Comparison of ENCODE assay signal across 8 cellular contexts in genomic region chr2:203814661-203815540, GRCh38. TPM values are rescaled to one million over a fixed set of nuclear protein-coding genes. Genes with fewer than 3 reads are reported as not detected.
DNase-seq lines count a peak whose midpoint lies in the region; ATAC-seq and TF ChIP-seq lines count a peak whose summit lies in the region.

No MANE protein-coding gene starts in this region.

- TF ChIP-seq EP300 in tibial nerve (IDR thresholded peaks at IDR 0.05): peak in 1 of 2 donors; percentile 23

- peak overlapping the region; percentile 54 to 84 (median 76) for H3K4me3 Mint-ChIP-seq in naive thymus-derived CD8-positive, alpha-beta T cell

- H3K36me3 Mint-ChIP-seq in naive thymus-derived CD8-positive, alpha-beta T cell: no peaks in the 10 kb centered on the region

- H3K9me3 ChIP-seq in tibial nerve: no peaks in the 10 kb centered on the region

- 32 to 33% methylated on average over 10 of the region's 10 CpGs for WGBS in tibial nerve, 2 donors

- POLR2A ChIA-PET in naive thymus-derived CD8-positive, alpha-beta T cell (lab: Charles Lee): interaction anchor here (0.8 to 2.8 kb wide), 7 partner anchors 15 to 105 kb away, joined by 3 to 14 read pairs (median 3); no protein-coding TSS in a partner anchor

- no peaks in the 10 kb centered on the region for H3K36me3 ChIP-seq in tibial nerve

- H3K27ac ChIP-seq in tibial nerve: peak overlapping the region in 1 of 4 donors; percentile 30

- no peaks in the 10 kb centered on the region for H3K27me3 ChIP-seq in tibial nerve

- peaks cover 9 to 47% (median 43%) of the 10 kb centered on the region in 4 donors for H3K4me1 Mint-ChIP-seq in naive thymus-derived CD8-positive, alpha-beta T cell

- H3K4me1 ChIP-seq in tibial nerve: peaks cover 0 to 30% (median 9%) of the 10 kb centered on the region in 4 donors

- H3K27ac Mint-ChIP-seq in naive thymus-derived CD8-positive, alpha-beta T cell: peak overlapping the region in 9 of 10 donors; percentile 12 to 92 (median 79)

- peak; percentile 79 for DNase-seq in DMS 273 (lab: John Stamatoyannopoulos, UW; ENCODE audit: unreplicated experiment)
- DNase-seq in HuH-7 (ENCODE audit: low spot score): peak; percentile 63
- DNase-seq in NOMO-1 (lab: John Stamatoyannopoulos, UW; ENCODE audit: unreplicated experiment in 2 of 2): peak; percentile 68 to 91
- DNase-seq in activated CD8-positive, alpha-beta memory T cell treated with anti-CD3 and anti-CD28 coated beads, Interleukin-2, amount 50 U/mL, for 4 hours: peak; percentile 38
- DNase-seq in erythroblast (lab: John Stamatoyannopoulos, UW): peak; percentile 34 to 50
- peak in 9 of 10 donors; percentile 15 to 77 (median 42) for DNase-seq in naive thymus-derived CD8-positive, alpha-beta T cell
- DNase-seq in tibial nerve (ENCODE audit: low spot score in 2 of 2): peak in 1 of 2 donors; percentile 25

- peaks cover 0 to 11% (median 0%) of the 10 kb centered on the region in 5 donors for H3K27me3 Mint-ChIP-seq in naive thymus-derived CD8-positive, alpha-beta T cell

- TF ChIP-seq CTCF in tibial nerve (IDR thresholded peaks at IDR 0.05): peak; percentile 50 to 87 (median 76)

- no peak overlapping the region for H3K4me3 ChIP-seq in tibial nerve

- peak; percentile 77 for ATAC-seq in GM21360 (IDR thresholded peaks at IDR 0.05; ENCODE audit: unreplicated experiment)
- ATAC-seq in naive thymus-derived CD8-positive, alpha-beta T cell: peak; percentile 90 to 91

- H3K9me3 Mint-ChIP-seq in naive thymus-derived CD8-positive, alpha-beta T cell: no peaks in the 10 kb centered on the region

- TF ChIP-seq POLR2A in erythroblast (IDR thresholded peaks at IDR 0.05; ENCODE audit: low read length) (no peak), tibial nerve (IDR thresholded peaks at IDR 0.05) (no peak)

RNA-seq across cellular contexts. Expression of gene CTLA4, which starts 52.7 kb away (rescaled TPM):
- 1 to 10 TPM; 1.5 to 1.8 TPM for total RNA-seq in naive thymus-derived CD8-positive, alpha-beta T cell
- polyA plus RNA-seq in naive thymus-derived CD8-positive, alpha-beta T cell: 1 to 10 TPM; 1.8 to 2.9 (median 2.3) TPM
- not detected for total RNA-seq in tibial nerve
